Comparison of ENCODE assay signal across 8 cellular contexts in the genomic region with DNA sequence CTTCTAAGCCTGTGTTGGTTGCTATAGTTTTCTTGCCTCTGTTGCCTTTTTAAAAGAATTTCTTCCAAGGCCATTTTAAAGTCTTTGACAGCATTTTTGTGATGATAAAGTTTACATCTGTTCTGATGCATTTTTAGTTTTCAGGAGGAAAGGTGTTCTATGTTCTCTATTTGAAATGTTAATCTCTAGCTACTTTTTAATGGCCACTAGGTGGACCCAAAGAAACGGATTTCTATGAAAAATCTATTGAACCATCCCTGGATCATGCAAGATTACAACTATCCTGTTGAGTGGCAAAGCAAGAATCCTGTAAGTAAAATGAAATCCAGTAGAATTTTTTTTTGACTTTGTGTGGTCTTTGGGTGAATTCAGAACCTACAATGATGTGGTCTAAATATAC.
A peak's percentile ranks its signal among the peaks of the same experiment; 100 is the strongest.
DNase-seq lines count a peak whose midpoint lies in the region; ATAC-seq and TF ChIP-seq lines count a peak whose summit lies in the region.
"Had no signal": no experiment of that assay in that cellular context is flagged by ENCODE, and none has a peak within 500 bp of the region (broad histone marks: within the 10 kb centered on the region; RNA-seq: fewer than 3 reads in every experiment).

No MANE protein-coding gene starts in this region.

- H3K9me3 Mint-ChIP-seq in mesothelial cell of epicardium: no peaks in the 10 kb centered on the region

- H3K27me3 ChIP-seq in GM06990 (replicated peaks; ENCODE audit: control insufficient read depth, insufficient read depth, low read length) (no peaks in the 10 kb centered on the region), brain microvascular endothelial cell (replicated peaks) (no peaks in the 10 kb centered on the region)
- H3K27me3 ChIP-seq: neutrophil had no signal

- H3K4me3 Mint-ChIP-seq in mesothelial cell of epicardium: no peak overlapping the region

- H3K4me3 ChIP-seq in GM06990 (replicated peaks; ENCODE audit: low read depth, low read length): no peak overlapping the region
- H3K4me3 ChIP-seq in brain microvascular endothelial cell (ENCODE audit: low read depth, low read length): no peak overlapping the region

- H3K36me3 ChIP-seq in GM06990 (ENCODE audit: control insufficient read depth, insufficient read depth, low read length) (no peaks in the 10 kb centered on the region; the same call in none of the 2 replicates), brain microvascular endothelial cell (replicated peaks) (no peaks in the 10 kb centered on the region)

- peaks cover 2% of the 10 kb centered on the region for H3K36me3 Mint-ChIP-seq in mesothelial cell of epicardium

- H3K27ac Mint-ChIP-seq in mesothelial cell of epicardium: no peak overlapping the region

- DNase-seq in GM06990 (ENCODE audit: extremely low read depth, insufficient read length) (no peak), NAMALWA (ENCODE audit: low spot score) (peak; percentile 57), brain microvascular endothelial cell (peak; percentile 3), mesothelial cell of epicardium (ENCODE audit: low spot score in 2 of 2, unreplicated experiment in 2 of 2) (no peak)

- peak; percentile 52 for TF ChIP-seq CTCF in GM06990 (IDR thresholded peaks at IDR 0.05; ENCODE audit: insufficient read depth, low read length, poor library complexity, severe bottlenecking)
- TF ChIP-seq CTCF in brain microvascular endothelial cell (IDR thresholded peaks at IDR 0.05; ENCODE audit: low read depth, low read length, missing control alignments): peak; percentile 36
- TF ChIP-seq CTCF in mesothelial cell of epicardium (IDR thresholded peaks at IDR 0.05; ENCODE audit: unreplicated experiment): peak; percentile 67

- no peak for ATAC-seq in GM19351 (IDR thresholded peaks at IDR 0.05; ENCODE audit: unreplicated experiment)
- no peak for ATAC-seq in HG03460 (IDR thresholded peaks at IDR 0.05; ENCODE audit: unreplicated experiment)
- ATAC-seq in GM21717 (IDR thresholded peaks at IDR 0.05; ENCODE audit: unreplicated experiment): no peak

- in situ Hi-C loops in brain microvascular endothelial cell (cut with HindIII; ENCODE audit: low pct_ligation_motif_present, low sequenced_read_pairs): no loop called here

- H3K4me1 Mint-ChIP-seq in mesothelial cell of epicardium: no peaks in the 10 kb centered on the region

- no peak overlapping the region for H3K27ac ChIP-seq in brain microvascular endothelial cell
- H3K27ac ChIP-seq: neutrophil had no signal

- no peaks in the 10 kb centered on the region for H3K27me3 Mint-ChIP-seq in mesothelial cell of epicardium (ENCODE audit: low read depth)

Comparison
In these comparisons a context has a peak if more than half of its experiments do, and no peak if none do; other contexts are left out.
1. DNase-seq: peak in NAMALWA (single experiment) and brain microvascular endothelial cell (single experiment); none in GM06990 (single experiment) and mesothelial cell of epicardium (0 of 2).
2. Peak in every context shown above with its lines, with median percentiles within 50 percentile points of each other: CTCF ChIP-seq.